Comparison of ENCODE assay signal across 8 cellular contexts in the genomic region with DNA sequence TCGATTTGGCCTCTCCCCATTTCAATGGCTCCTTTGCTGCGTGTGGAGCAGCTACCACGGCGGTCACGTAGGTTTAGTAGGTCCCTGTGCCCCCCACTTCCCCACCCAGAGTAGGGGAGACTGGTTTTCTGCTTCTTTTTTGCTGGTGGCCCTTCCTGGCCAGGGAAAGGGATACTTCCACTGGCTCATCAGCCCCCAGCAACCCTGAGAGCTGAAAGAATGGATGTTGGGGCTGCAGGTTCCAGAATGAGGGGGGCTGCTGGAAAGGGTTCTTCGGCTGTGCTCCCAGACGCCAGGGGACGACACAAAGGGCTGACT.
DNase-seq lines count a peak whose midpoint lies in the region; ATAC-seq and TF ChIP-seq lines count a peak whose summit lies in the region.

No MANE protein-coding gene starts in this region.

- peak overlapping the region; percentile 84 for H3K27ac ChIP-seq in thymus (ENCODE audit: low read depth)

- 94% methylated on average over 8 of the region's 8 CpGs for WGBS in thymus

- H3K9me3 ChIP-seq in thymus (ENCODE audit: control insufficient read depth), result peaks cover 1% of the 10 kb centered on the region

- H3K27me3 Mint-ChIP-seq in activated naive CD4-positive, alpha-beta T cell treated with anti-CD3 and anti-CD28 coated beads, Interleukin-2, amount 10 ng/mL, durations not matched to agents 7 days and 5 days, result no peaks in the 10 kb centered on the region
- no peaks in the 10 kb centered on the region for H3K27me3 Mint-ChIP-seq in activated naive CD8-positive, alpha-beta T cell treated with anti-CD3 and anti-CD28 coated beads, Interleukin-2, amount 50 U/mL, for 24 hours

- H3K36me3 ChIP-seq in kidney epithelial cell (ENCODE audit: control insufficient read depth, insufficient read depth, low read length), result no peaks in the 10 kb centered on the region
- peaks cover 3% of the 10 kb centered on the region for H3K36me3 ChIP-seq in thymus (ENCODE audit: control insufficient read depth, insufficient read depth)

- H3K4me1 Mint-ChIP-seq in activated naive CD4-positive, alpha-beta T cell treated with anti-CD3 and anti-CD28 coated beads, Interleukin-2, amount 10 ng/mL, durations not matched to agents 7 days and 5 days, result peaks cover 71% of the 10 kb centered on the region
- peaks cover 64% of the 10 kb centered on the region for H3K4me1 Mint-ChIP-seq in activated naive CD8-positive, alpha-beta T cell treated with anti-CD3 and anti-CD28 coated beads, Interleukin-2, amount 50 U/mL, for 24 hours

- TF ChIP-seq CTCF in kidney epithelial cell (IDR thresholded peaks at IDR 0.05; ENCODE audit: insufficient read depth, low read length, poor library complexity, severe bottlenecking), result no peak

- peak overlapping the region; percentile 42 for H3K27ac Mint-ChIP-seq in activated naive CD4-positive, alpha-beta T cell treated with anti-CD3 and anti-CD28 coated beads, Interleukin-2, amount 10 ng/mL, durations not matched to agents 7 days and 5 days
- H3K27ac Mint-ChIP-seq in activated naive CD8-positive, alpha-beta T cell treated with anti-CD3 and anti-CD28 coated beads, Interleukin-2, amount 50 U/mL, for 24 hours, result no peak overlapping the region

- H3K4me3 Mint-ChIP-seq in activated naive CD4-positive, alpha-beta T cell treated with anti-CD3 and anti-CD28 coated beads, Interleukin-2, amount 10 ng/mL, durations not matched to agents 7 days and 5 days, result no peak overlapping the region
- H3K4me3 Mint-ChIP-seq in activated naive CD8-positive, alpha-beta T cell treated with anti-CD3 and anti-CD28 coated beads, Interleukin-2, amount 50 U/mL, for 24 hours, result peak overlapping the region; percentile 85

- no peaks in the 10 kb centered on the region for H3K9me3 Mint-ChIP-seq in activated naive CD4-positive, alpha-beta T cell treated with anti-CD3 and anti-CD28 coated beads, Interleukin-2, amount 10 ng/mL, durations not matched to agents 7 days and 5 days
- no peaks in the 10 kb centered on the region for H3K9me3 Mint-ChIP-seq in activated naive CD8-positive, alpha-beta T cell treated with anti-CD3 and anti-CD28 coated beads, Interleukin-2, amount 50 U/mL, for 24 hours

- H3K36me3 Mint-ChIP-seq in activated naive CD4-positive, alpha-beta T cell treated with anti-CD3 and anti-CD28 coated beads, Interleukin-2, amount 10 ng/mL, durations not matched to agents 7 days and 5 days, result peaks cover 1% of the 10 kb centered on the region
- H3K36me3 Mint-ChIP-seq in activated naive CD8-positive, alpha-beta T cell treated with anti-CD3 and anti-CD28 coated beads, Interleukin-2, amount 50 U/mL, for 24 hours (ENCODE audit: low read depth), result no peaks in the 10 kb centered on the region

- DNase-seq in activated naive CD4-positive, alpha-beta T cell treated with anti-CD3 and anti-CD28 coated beads, Interleukin-2, amount 10 ng/mL, durations not matched to agents 7 days and 5 days, result no peak
- DNase-seq in activated naive CD4-positive, alpha-beta T cell treated with anti-CD3 and anti-CD28 coated beads, Interleukin-2, amount 50 U/mL, for 16 hours, result no peak
- DNase-seq in activated naive CD8-positive, alpha-beta T cell treated with anti-CD3 and anti-CD28 coated beads, Interleukin-2, amount 50 U/mL, for 24 hours, result no peak
- no peak for DNase-seq in kidney epithelial cell (ENCODE audit: low read depth)
- no peak for DNase-seq in amygdala (lab: John Stamatoyannopoulos, UW)
- DNase-seq in NCI-H2029 (lab: John Stamatoyannopoulos, UW), result no peak
- no peak for DNase-seq in NCI-H1417 treated with DMSO at 0.1 percent for 48 hours (lab: John Stamatoyannopoulos, UW)

- H3K4me1 ChIP-seq in thymus (ENCODE audit: control insufficient read depth, insufficient read depth, low read length), result peaks cover 7% of the 10 kb centered on the region

- H3K4me3 ChIP-seq in kidney epithelial cell (ENCODE audit: low read depth, low read length) (peak overlapping the region; percentile 23), thymus (ENCODE audit: low read length) (no peak overlapping the region)

- H3K27me3 ChIP-seq in kidney epithelial cell (ENCODE audit: control insufficient read depth, insufficient read depth, low read length) (no peaks in the 10 kb centered on the region), thymus (ENCODE audit: control insufficient read depth, insufficient read depth) (no peaks in the 10 kb centered on the region)

- ATAC-seq in activated naive CD8-positive, alpha-beta T cell treated with anti-CD3 and anti-CD28 coated beads, Interleukin-2, amount 50 U/mL, for 24 hours, result no peak

- CTCF ChIA-PET in activated naive CD4-positive, alpha-beta T cell treated with anti-CD3 and anti-CD28 coated beads, Interleukin-2, amount 10 ng/mL, durations not matched to agents 7 days and 5 days (lab: Charles Lee), result interaction anchor here (1.0 kb wide), 1 partner anchor 19 kb away, joined by 3 read pairs; no protein-coding TSS in a partner anchor
